9 cellular contexts compared by ENCODE assay signal in genomic region chr16:74296120-74296464, GRCh38. TPM values are rescaled to one million over a fixed set of nuclear protein-coding genes. Genes with fewer than 3 reads are reported as not detected.
DNase-seq lines count a peak whose midpoint lies in the region; ATAC-seq, FAIRE-seq and TF ChIP-seq lines count a peak whose summit lies in the region.
"Had no signal": no experiment of that assay in that cellular context is flagged by ENCODE, and none has a peak within 500 bp of the region (broad histone marks: within the 10 kb centered on the region; RNA-seq: fewer than 3 reads in every experiment).

No MANE protein-coding gene starts in this region.

- FAIRE-seq in pancreas (lab: Jason Lieb, UNC), result no peak
- FAIRE-seq: colon had no signal

- ATAC-seq in HG02870 (IDR thresholded peaks at IDR 0.05; ENCODE audit: unreplicated experiment) (peak; percentile 14), RWPE2 (ENCODE audit: low read depth) (no peak), pancreas (peak; percentile 5 to 28 (median 8))

- TF ChIP-seq CTCF in RWPE2 (IDR thresholded peaks at IDR 0.05; ENCODE audit: poor library complexity, severe bottlenecking), result no peak
- no peak for TF ChIP-seq CTCF in pancreas (IDR thresholded peaks at IDR 0.05)

- intact Hi-C loops in pancreas (cut with DNase I), result no loop called here

- H3K4me3 ChIP-seq in RWPE2 (ENCODE audit: severe bottlenecking) (peak overlapping the region; percentile 89), esophagus (ENCODE audit: low read depth in 1 of 2, low read length in 2 of 2) (peak overlapping the region; percentile 88 to 96), pancreas (peak overlapping the region; percentile 87 to 98 (median 92))

- no peaks in the 10 kb centered on the region for H3K9me3 ChIP-seq in RWPE2 (ENCODE audit: severe bottlenecking)
- H3K9me3 ChIP-seq in esophagus (ENCODE audit: control insufficient read depth in 2 of 2, insufficient read depth in 1 of 2, low read depth in 1 of 2, low read length in 1 of 2), result no peaks in the 10 kb centered on the region
- no peaks in the 10 kb centered on the region for H3K9me3 ChIP-seq in pancreas

- peak overlapping the region; percentile 73 for H3K27ac ChIP-seq in RWPE2 (ENCODE audit: poor library complexity, severe bottlenecking)
- peak overlapping the region; percentile 77 to 96 for H3K27ac ChIP-seq in esophagus (ENCODE audit: low read depth in 2 of 2, low read length in 1 of 2)
- H3K27ac ChIP-seq in pancreas, result peak overlapping the region; percentile 87 to 94 (median 92)

- H3K4me1 ChIP-seq in RWPE2 (ENCODE audit: insufficient read depth, poor library complexity, severe bottlenecking) (peaks cover 13% of the 10 kb centered on the region), esophagus (ENCODE audit: control insufficient read depth in 2 of 2, insufficient read depth in 2 of 2, low read length in 1 of 2) (no peaks in the 10 kb centered on the region), pancreas (peaks cover 0 to 23% (median 22%) of the 10 kb centered on the region in 3 donors)

- H3K27me3 ChIP-seq in RWPE2 (ENCODE audit: insufficient read depth, poor library complexity, severe bottlenecking) (no peaks in the 10 kb centered on the region), esophagus (ENCODE audit: control insufficient read depth in 1 of 2, insufficient read depth in 2 of 2, low read length in 2 of 2) (no peaks in the 10 kb centered on the region), pancreas (no peaks in the 10 kb centered on the region)

- WGBS in esophagus, 2 donors, result 1% methylated on average over 10 of the region's 10 CpGs
- 0 to 1% methylated on average over 10 of the region's 10 CpGs for WGBS in pancreas, 2 donors

- H3K36me3 ChIP-seq in RWPE2 (ENCODE audit: low read depth) (peaks cover 33% of the 10 kb centered on the region), esophagus (ENCODE audit: control insufficient read depth in 2 of 2, insufficient read depth in 2 of 2, low read length in 1 of 2) (peaks cover 0 to 2% of the 10 kb centered on the region in 2 donors), pancreas (peaks cover 0 to 13% (median 0%) of the 10 kb centered on the region in 3 donors)

- DNase-seq in NCI-H2227 treated with DMSO at 0.1 percent for 48 hours (lab: John Stamatoyannopoulos, UW) (peak; percentile 62), NCI-H2227 (lab: John Stamatoyannopoulos, UW; ENCODE audit: unreplicated experiment) (no peak), RWPE2 (ENCODE audit: low spot score) (no peak), pancreas (no peak), GM19240 (ENCODE audit: insufficient read length, low spot score) (no peak), C1 segment of cervical spinal cord (lab: John Stamatoyannopoulos, UW) (no peak)

RNA-seq across cellular contexts. Expression of gene PSMD7, which starts 0.5 kb away (rescaled TPM):
- polyA plus RNA-seq in esophagus, result 10 to 100 TPM; 29.8 to 84.2 TPM
- total RNA-seq in pancreas, result 10 to 100 TPM; 19.5 to 34.1 (median 30.0) TPM
- polyA plus RNA-seq in pancreas, result 10 to 100 TPM; 19.8 to 39.7 TPM
